8 cellular contexts compared by ENCODE assay signal in genomic region chr5:108521841-108522506, GRCh38.
DNase-seq lines count a peak whose midpoint lies in the region; ATAC-seq lines count a peak whose summit lies in the region.

No MANE protein-coding gene starts in this region.

- H3K4me1 Mint-ChIP-seq in memory B cell: peaks cover 27% of the 10 kb centered on the region

- DNase-seq in NCI-H1417 (lab: John Stamatoyannopoulos, UW) (peak; percentile 15 to 69 (median 62)), NCI-H1417 treated with DMSO at 0.1 percent for 48 hours (lab: John Stamatoyannopoulos, UW) (no peak), OCI-M1 (lab: John Stamatoyannopoulos, UW) (peak; percentile 87), dedifferentiated amniotic fluid mesenchymal stem cell (ENCODE audit: extremely low spot score) (peak; percentile 56), memory B cell (ENCODE audit: low spot score in 2 of 2) (peak in 1 of 2 donors; percentile 5)

- ATAC-seq in GM21423 (IDR thresholded peaks at IDR 0.05; ENCODE audit: unreplicated experiment) (peak; percentile 64), HG03571 (IDR thresholded peaks at IDR 0.05; ENCODE audit: unreplicated experiment) (peak; percentile 62), memory B cell (ENCODE audit: low read depth) (peak; percentile 41), GM18858 (IDR thresholded peaks at IDR 0.05; ENCODE audit: unreplicated experiment) (no peak)

- peaks cover 2% of the 10 kb centered on the region for H3K27me3 Mint-ChIP-seq in memory B cell

- H3K9me3 Mint-ChIP-seq in memory B cell: peaks cover 6% of the 10 kb centered on the region

- H3K27ac Mint-ChIP-seq in memory B cell: peak overlapping the region; percentile 70

- H3K4me3 Mint-ChIP-seq in memory B cell: no peak overlapping the region

- H3K36me3 Mint-ChIP-seq in memory B cell: peaks cover 3% of the 10 kb centered on the region
